Comparison of ENCODE assay signal across 1 cellular context in genomic region chr4:110586137-110586850, GRCh38.
TF ChIP-seq lines count a peak whose summit lies in the region.

No MANE protein-coding gene starts in this region.

TF ChIP-seq in GM23338, 12 proteins besides CTCF, POLR2A, EP300 and RAD21 (continued from another document):
- TF ChIP-seq ZNF462 (CRISPR knock-in tag; IDR thresholded peaks at IDR 0.05) (no peak), ZNF114 (CRISPR knock-in tag; IDR thresholded peaks at IDR 0.05) (no peak), STAT1 (IDR thresholded peaks at IDR 0.05; ENCODE audit: unreplicated experiment) (no peak), EZH2phosphoT487 (IDR thresholded peaks at IDR 0.05; ENCODE audit: unreplicated experiment) (no peak), ZNF331 (CRISPR knock-in tag; IDR thresholded peaks at IDR 0.05; ENCODE audit: low read depth) (no peak)
